ENCODE assay signal across 34 cellular contexts in genomic region chr2:39836638-39837037, GRCh38.
"Had no signal": no experiment of that assay in that cellular context is flagged by ENCODE, and none has a peak within 500 bp of the region (broad histone marks: within the 10 kb centered on the region; RNA-seq: fewer than 3 reads in every experiment).

No MANE protein-coding gene starts in this region.

- H3K27ac Mint-ChIP-seq: activated B cell treated with CpG ODN at 0.5 μM for 24 hours; activated CD4-positive, alpha-beta memory T cell treated with anti-CD3 and anti-CD28 coated beads for 36 hours; activated CD4-positive, alpha-beta T cell treated with anti-CD3 and anti-CD28 coated beads, Interleukin-2, amount 10 ng/mL, durations not matched to agents 24 days and 14 days; activated CD8-positive, alpha-beta T cell treated with anti-CD3 and anti-CD28 coated beads for 36 hours; activated naive CD4-positive, alpha-beta T cell treated with anti-CD3 and anti-CD28 coated beads for 36 hours; activated naive CD4-positive, alpha-beta T cell treated with anti-CD3 and anti-CD28 coated beads, Interleukin-2, amount 50 U/mL, for 72 hours; activated naive CD8-positive, alpha-beta T cell treated with anti-CD3 and anti-CD28 coated beads for 36 hours; activated T-cell treated with anti-CD3 and anti-CD28 coated beads, Interleukin-2, amount 50 U/mL, for 72 hours; activated T-helper 1 cell treated with anti-CD3 and anti-CD28 coated beads, Interleukin-12 subunit alpha, Interleukin-12 subunit beta, Interleukin-2, Interleukin-4 antibody, amounts not matched to agents 30 ng/mL and 10 ng/mL and 1 ng/mL, durations not matched to agents 14 hours and 24 hours and 36 hours; activated T-helper 17 cell treated with anti-CD3 and anti-CD28 coated beads, Interleukin-2, amount 50 U/mL, for 72 hours; T-helper 2 cell treated with Interferon-gamma antibody and Interleukin-4, amounts not matched to agents 5 μg/mL and 100 μg/mL, for 36 hours had no signal

- H3K4me1 Mint-ChIP-seq: activated B cell treated with CpG ODN at 0.5 μM for 24 hours; activated CD4-positive, alpha-beta T cell treated with anti-CD3 and anti-CD28 coated beads, Interleukin-2, amount 10 ng/mL, durations not matched to agents 24 days and 14 days; activated naive CD8-positive, alpha-beta T cell treated with anti-CD3 and anti-CD28 coated beads for 36 hours; activated T-helper 17 cell treated with anti-CD3 and anti-CD28 coated beads, Interleukin-2, amount 50 U/mL, for 72 hours had no signal

- FAIRE-seq: astrocyte had no signal

- H3K4me3 ChIP-seq: adrenal gland, body of pancreas, breast epithelium had no signal

- H3K27me3 Mint-ChIP-seq: activated CD4-positive, alpha-beta T cell treated with anti-CD3 and anti-CD28 coated beads, Interleukin-2, amount 10 ng/mL, durations not matched to agents 24 days and 14 days had no signal

- H3K36me3 ChIP-seq: adrenal gland, brain microvascular endothelial cell, breast epithelium had no signal

- H3K9me3 Mint-ChIP-seq: activated CD4-positive, alpha-beta T cell treated with anti-CD3 and anti-CD28 coated beads, Interleukin-2, amount 10 ng/mL, durations not matched to agents 24 days and 14 days; activated T-helper 17 cell treated with anti-CD3 and anti-CD28 coated beads, Interleukin-2, amount 50 U/mL, for 72 hours had no signal

- H3K4me1 ChIP-seq: adrenal gland, body of pancreas, breast epithelium had no signal

- H3K27ac ChIP-seq: adrenal gland, body of pancreas, brain microvascular endothelial cell, breast epithelium, VCaP had no signal

- H3K27me3 ChIP-seq: adrenal gland, body of pancreas, brain microvascular endothelial cell, breast epithelium had no signal

- H3K9me3 ChIP-seq: adrenal gland, body of pancreas had no signal

- H3K4me3 Mint-ChIP-seq: activated B cell treated with CpG ODN at 0.5 μM for 24 hours; activated CD4-positive, alpha-beta memory T cell treated with anti-CD3 and anti-CD28 coated beads for 36 hours; activated CD4-positive, alpha-beta T cell treated with anti-CD3 and anti-CD28 coated beads, Interleukin-2, amount 10 ng/mL, durations not matched to agents 24 days and 14 days; activated CD8-positive, alpha-beta T cell treated with anti-CD3 and anti-CD28 coated beads for 36 hours; activated naive CD4-positive, alpha-beta T cell treated with anti-CD3 and anti-CD28 coated beads for 36 hours; activated naive CD8-positive, alpha-beta T cell treated with anti-CD3 and anti-CD28 coated beads for 36 hours; activated T-cell treated with anti-CD3 and anti-CD28 coated beads, Interleukin-2, amount 50 U/mL, for 4 hours; activated T-cell treated with anti-CD3 and anti-CD28 coated beads, Interleukin-2, amount 50 U/mL, for 72 hours; activated T-helper 1 cell treated with anti-CD3 and anti-CD28 coated beads, Interleukin-12 subunit alpha, Interleukin-12 subunit beta, Interleukin-2, Interleukin-4 antibody, amounts not matched to agents 30 ng/mL and 10 ng/mL and 1 ng/mL, durations not matched to agents 14 hours and 24 hours and 36 hours; activated T-helper 17 cell treated with anti-CD3 and anti-CD28 coated beads, Interleukin-2, amount 50 U/mL, for 72 hours; T-helper 2 cell treated with Interferon-gamma antibody and Interleukin-4, amounts not matched to agents 5 μg/mL and 100 μg/mL, for 36 hours had no signal

- H3K36me3 Mint-ChIP-seq: activated CD4-positive, alpha-beta memory T cell treated with anti-CD3 and anti-CD28 coated beads for 36 hours had no signal

- ATAC-seq: activated CD8-positive, alpha-beta T cell treated with anti-CD3 and anti-CD28 coated beads for 36 hours; activated naive CD4-positive, alpha-beta T cell treated with anti-CD3 and anti-CD28 coated beads, Interleukin-2, amount 50 U/mL, for 72 hours; activated T-cell treated with anti-CD3 and anti-CD28 coated beads, Interleukin-2, amount 50 U/mL, for 4 hours; activated T-cell treated with anti-CD3 and anti-CD28 coated beads, Interleukin-2, amount 50 U/mL, for 72 hours; activated T-helper 17 cell treated with anti-CD3 and anti-CD28 coated beads, Interleukin-2, amount 50 U/mL, for 72 hours; body of pancreas had no signal

- DNase-seq: activated B cell treated with CpG ODN at 0.5 μM for 24 hours; activated CD4-positive, alpha-beta memory T cell treated with anti-CD3 and anti-CD28 coated beads for 36 hours; activated CD4-positive, alpha-beta T cell treated with anti-CD3 and anti-CD28 coated beads for 4 hours; activated CD4-positive, alpha-beta T cell treated with anti-CD3 and anti-CD28 coated beads, Interleukin-2, amount 10 ng/mL, durations not matched to agents 24 days and 14 days; activated CD4-positive, alpha-beta T cell treated with anti-CD3 and anti-CD28 coated beads, Interleukin-2, amount 50 U/mL, for 1 hour; activated CD4-positive, alpha-beta T cell treated with anti-CD3 and anti-CD28 coated beads, Interleukin-2, amount 50 U/mL, for 4 hours; activated CD4-positive, CD25-positive, alpha-beta regulatory T cell treated with anti-CD3 and anti-CD28 coated beads, Interleukin-2, amount 50 U/mL, for 72 hours; activated CD8-positive, alpha-beta memory T cell treated with anti-CD3 and anti-CD28 coated beads, Interleukin-2, amount 50 U/mL, for 4 hours; activated CD8-positive, alpha-beta T cell treated with anti-CD3 and anti-CD28 coated beads for 36 hours; activated effector memory CD4-positive, alpha-beta T cell treated with anti-CD3 and anti-CD28 coated beads, Interleukin-2, amount 50 U/mL, for 16 hours; activated gamma-delta T cell treated with Interleukin-2 at 50 U/mL for 16 hours; activated naive CD4-positive, alpha-beta T cell; activated naive CD4-positive, alpha-beta T cell treated with anti-CD3 and anti-CD28 coated beads for 36 hours; activated naive CD4-positive, alpha-beta T cell treated with anti-CD3 and anti-CD28 coated beads, Interleukin-2, amount 50 U/mL, for 16 hours; activated naive CD8-positive, alpha-beta T cell treated with anti-CD3 and anti-CD28 coated beads for 36 hours; activated T-cell treated with anti-CD3 and anti-CD28 coated beads for 4 hours; activated T-cell treated with anti-CD3 and anti-CD28 coated beads, Interleukin-2, amount 50 U/mL, for 1 hour; activated T-cell treated with anti-CD3 and anti-CD28 coated beads, Interleukin-2, amount 50 U/mL, for 4 hours; activated T-cell treated with anti-CD3 and anti-CD28 coated beads, Interleukin-2, amount 50 U/mL, for 72 hours; adrenal gland; amniotic stem cell; aorta; body of pancreas; brain microvascular endothelial cell; central memory CD4-positive, alpha-beta T cell; T-helper 2 cell; T-helper 9 cell had no signal
